16 cellular contexts compared by ENCODE assay signal in genomic region chr7:28077616-28078015, GRCh38.
"Had no signal": no experiment of that assay in that cellular context is flagged by ENCODE, and none has a peak within 500 bp of the region (broad histone marks: within the 10 kb centered on the region; RNA-seq: fewer than 3 reads in every experiment).

No MANE protein-coding gene starts in this region.

- H3K36me3 Mint-ChIP-seq: activated CD8-positive, alpha-beta memory T cell treated with anti-CD3 and anti-CD28 coated beads, Interleukin-2, amount 10 ng/mL, durations not matched to agents 7 days and 5 days; naive B cell; WTC11 had no signal

- H3K27me3 Mint-ChIP-seq: activated CD4-positive, alpha-beta T cell treated with anti-CD3 and anti-CD28 coated beads for 36 hours; activated CD8-positive, alpha-beta memory T cell treated with anti-CD3 and anti-CD28 coated beads, Interleukin-2, amount 10 ng/mL, durations not matched to agents 7 days and 5 days; naive B cell; stimulated activated naive B cell treated with anti-CD40 and anti-IgM and Interleukin-4, amounts not matched to agents 10 μg/mL and 1 μg/mL and 100 μg/mL, for 72 hours; T-cell had no signal

- H3K4me3 Mint-ChIP-seq: activated CD4-positive, alpha-beta T cell treated with anti-CD3 and anti-CD28 coated beads for 36 hours; activated CD8-positive, alpha-beta memory T cell treated with anti-CD3 and anti-CD28 coated beads, Interleukin-2, amount 10 ng/mL, durations not matched to agents 7 days and 5 days; naive B cell; stimulated activated naive B cell treated with anti-CD40 and anti-IgM and Interleukin-4, amounts not matched to agents 10 μg/mL and 1 μg/mL and 100 μg/mL, for 72 hours; T-cell; WTC11 had no signal

- H3K27ac Mint-ChIP-seq: activated CD4-positive, alpha-beta T cell treated with anti-CD3 and anti-CD28 coated beads for 36 hours; activated CD8-positive, alpha-beta memory T cell treated with anti-CD3 and anti-CD28 coated beads, Interleukin-2, amount 10 ng/mL, durations not matched to agents 7 days and 5 days; stimulated activated naive B cell treated with anti-CD40 and anti-IgM and Interleukin-4, amounts not matched to agents 10 μg/mL and 1 μg/mL and 100 μg/mL, for 72 hours; T-cell; WTC11 had no signal

- H3K36me3 ChIP-seq: brain microvascular endothelial cell, gastrocnemius medialis, heart left ventricle, left ventricle myocardium inferior had no signal

- H3K27ac ChIP-seq: brain microvascular endothelial cell, gastrocnemius medialis, left ventricle myocardium inferior, parathyroid adenoma had no signal

- ATAC-seq: WTC11 had no signal

- H3K27me3 ChIP-seq: brain microvascular endothelial cell, gastrocnemius medialis, heart left ventricle had no signal

- H3K4me3 ChIP-seq: gastrocnemius medialis, heart left ventricle, left ventricle myocardium inferior had no signal

- FAIRE-seq: colon, urothelium cell line had no signal

- H3K9me3 Mint-ChIP-seq: naive B cell; stimulated activated naive B cell treated with anti-CD40 and anti-IgM and Interleukin-4, amounts not matched to agents 10 μg/mL and 1 μg/mL and 100 μg/mL, for 72 hours; T-cell; WTC11 had no signal

- H3K9ac ChIP-seq: parathyroid adenoma had no signal

- H3K9me3 ChIP-seq: gastrocnemius medialis, heart left ventricle, left ventricle myocardium inferior had no signal

- H2AFZ ChIP-seq: parathyroid adenoma had no signal

- DNase-seq: activated effector memory CD4-positive, alpha-beta T cell treated with Interleukin-2 at 50 U/mL for 16 hours; activated T-cell treated with anti-CD3 and anti-CD28 coated beads, Interleukin-2, amount 50 U/mL, for 1 hour; aorta; gastrocnemius medialis; left ventricle myocardium inferior had no signal
